7 cellular contexts compared by ENCODE assay signal in genomic region chr3:10726787-10727186, GRCh38.
"Had no signal": no experiment of that assay in that cellular context is flagged by ENCODE, and none has a peak within 500 bp of the region (broad histone marks: within the 10 kb centered on the region; RNA-seq: fewer than 3 reads in every experiment).

No MANE protein-coding gene starts in this region.

- H3K4me2 ChIP-seq: GM23338 had no signal

- H3K4me3 ChIP-seq: GM23338, HAP-1 had no signal

- H3K4me3 Mint-ChIP-seq: GM23338, IgD-negative memory B cell had no signal

- H3K36me3 Mint-ChIP-seq: IgD-negative memory B cell had no signal

- H3K27ac Mint-ChIP-seq: GM23338, IgD-negative memory B cell had no signal

- H3K9me3 ChIP-seq: HAP-1 had no signal

- H2AFZ ChIP-seq: GM23338 had no signal

- ATAC-seq: GM23338, HCT116, HepG2 had no signal

- DNase-seq: KBM-7 had no signal

- H3K4me1 ChIP-seq: HAP-1 had no signal

- H3K27ac ChIP-seq: HL-60 had no signal

- H3K36me3 ChIP-seq: HAP-1 had no signal
